In the genomic region with DNA sequence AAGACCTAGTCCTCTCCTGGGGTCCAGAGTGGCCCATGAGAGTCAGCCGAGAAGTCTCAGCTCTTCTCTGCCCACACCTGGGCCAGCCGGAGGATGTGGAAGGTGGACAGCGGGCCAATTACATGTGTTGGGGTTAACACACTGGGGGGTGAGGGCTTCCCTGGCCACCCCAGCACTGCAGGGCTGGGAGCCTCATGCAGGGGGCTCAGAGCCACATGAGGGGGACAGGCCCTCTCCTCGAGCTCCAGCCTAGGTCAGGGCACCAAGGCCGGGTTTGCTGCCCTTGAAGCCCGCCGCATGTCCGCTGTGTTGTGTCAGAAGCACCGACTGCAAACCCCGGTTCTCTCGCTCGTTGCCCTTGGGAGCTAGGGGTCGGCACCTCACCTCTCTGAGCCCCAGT, we compare ENCODE assay signal across 2 cellular contexts.
TF ChIP-seq lines count a peak whose summit lies in the region.

No MANE protein-coding gene starts in this region.

TF ChIP-seq in K562, 482 proteins besides CTCF, POLR2A, EP300 and RAD21 (continues in another document):
- no peak for TF ChIP-seq SRSF9 (IDR thresholded peaks at IDR 0.05; ENCODE audit: borderline replicate concordance, low read depth, low read length)
- no peak for TF ChIP-seq NFE2L1 (tag; IDR thresholded peaks at IDR 0.05; ENCODE audit: borderline replicate concordance, low read depth)
- TF ChIP-seq CHAMP1 (IDR thresholded peaks at IDR 0.05): no peak
- TF ChIP-seq RUNX1 (IDR thresholded peaks at IDR 0.05; ENCODE audit: low read depth): no peak
- no peak for TF ChIP-seq ZNF551 (CRISPR knock-in tag; IDR thresholded peaks at IDR 0.05)
- TF ChIP-seq ZBTB40 (IDR thresholded peaks at IDR 0.05): no peak
- no peak for TF ChIP-seq ZBTB40 (CRISPR knock-in tag; IDR thresholded peaks at IDR 0.05)
- TF ChIP-seq ZBTB8A (IDR thresholded peaks at IDR 0.05; ENCODE audit: partially characterized antibody): no peak

TF ChIP-seq in H1, 55 proteins besides CTCF, POLR2A, EP300 and RAD21:
- TF ChIP-seq YY1 (IDR thresholded peaks at IDR 0.05; ENCODE audit: low read depth, low read length) (no peak), RFX5 (IDR thresholded peaks at IDR 0.05; ENCODE audit: borderline replicate concordance, low read depth, low read length) (no peak), BACH1 (IDR thresholded peaks at IDR 0.05; ENCODE audit: low read length) (no peak), ATF2 (IDR thresholded peaks at IDR 0.05; ENCODE audit: low read length) (no peak), GABPA (IDR thresholded peaks at IDR 0.05; ENCODE audit: borderline replicate concordance, insufficient read depth, low read length) (no peak), NRF1 (IDR thresholded peaks at IDR 0.05; ENCODE audit: low read depth, low read length) (no peak), POLR2AphosphoS5 (IDR thresholded peaks at IDR 0.05; ENCODE audit: low read depth, low read length) (no peak), SP4 (IDR thresholded peaks at IDR 0.05; ENCODE audit: low read length) (no peak), PHF8 (conservative IDR thresholded peaks at IDR 0.05; ENCODE audit: low read depth, low read length) (no peak), SIRT6 (IDR thresholded peaks at IDR 0.05; ENCODE audit: low read length) (no peak), TAF7 (optimal IDR thresholded peaks at IDR 0.05; ENCODE audit: borderline replicate concordance, low read depth, low read length) (no peak), SIX5 (IDR thresholded peaks at IDR 0.05; ENCODE audit: low read depth, low read length) (no peak)
- TF ChIP-seq, protein P1, sequence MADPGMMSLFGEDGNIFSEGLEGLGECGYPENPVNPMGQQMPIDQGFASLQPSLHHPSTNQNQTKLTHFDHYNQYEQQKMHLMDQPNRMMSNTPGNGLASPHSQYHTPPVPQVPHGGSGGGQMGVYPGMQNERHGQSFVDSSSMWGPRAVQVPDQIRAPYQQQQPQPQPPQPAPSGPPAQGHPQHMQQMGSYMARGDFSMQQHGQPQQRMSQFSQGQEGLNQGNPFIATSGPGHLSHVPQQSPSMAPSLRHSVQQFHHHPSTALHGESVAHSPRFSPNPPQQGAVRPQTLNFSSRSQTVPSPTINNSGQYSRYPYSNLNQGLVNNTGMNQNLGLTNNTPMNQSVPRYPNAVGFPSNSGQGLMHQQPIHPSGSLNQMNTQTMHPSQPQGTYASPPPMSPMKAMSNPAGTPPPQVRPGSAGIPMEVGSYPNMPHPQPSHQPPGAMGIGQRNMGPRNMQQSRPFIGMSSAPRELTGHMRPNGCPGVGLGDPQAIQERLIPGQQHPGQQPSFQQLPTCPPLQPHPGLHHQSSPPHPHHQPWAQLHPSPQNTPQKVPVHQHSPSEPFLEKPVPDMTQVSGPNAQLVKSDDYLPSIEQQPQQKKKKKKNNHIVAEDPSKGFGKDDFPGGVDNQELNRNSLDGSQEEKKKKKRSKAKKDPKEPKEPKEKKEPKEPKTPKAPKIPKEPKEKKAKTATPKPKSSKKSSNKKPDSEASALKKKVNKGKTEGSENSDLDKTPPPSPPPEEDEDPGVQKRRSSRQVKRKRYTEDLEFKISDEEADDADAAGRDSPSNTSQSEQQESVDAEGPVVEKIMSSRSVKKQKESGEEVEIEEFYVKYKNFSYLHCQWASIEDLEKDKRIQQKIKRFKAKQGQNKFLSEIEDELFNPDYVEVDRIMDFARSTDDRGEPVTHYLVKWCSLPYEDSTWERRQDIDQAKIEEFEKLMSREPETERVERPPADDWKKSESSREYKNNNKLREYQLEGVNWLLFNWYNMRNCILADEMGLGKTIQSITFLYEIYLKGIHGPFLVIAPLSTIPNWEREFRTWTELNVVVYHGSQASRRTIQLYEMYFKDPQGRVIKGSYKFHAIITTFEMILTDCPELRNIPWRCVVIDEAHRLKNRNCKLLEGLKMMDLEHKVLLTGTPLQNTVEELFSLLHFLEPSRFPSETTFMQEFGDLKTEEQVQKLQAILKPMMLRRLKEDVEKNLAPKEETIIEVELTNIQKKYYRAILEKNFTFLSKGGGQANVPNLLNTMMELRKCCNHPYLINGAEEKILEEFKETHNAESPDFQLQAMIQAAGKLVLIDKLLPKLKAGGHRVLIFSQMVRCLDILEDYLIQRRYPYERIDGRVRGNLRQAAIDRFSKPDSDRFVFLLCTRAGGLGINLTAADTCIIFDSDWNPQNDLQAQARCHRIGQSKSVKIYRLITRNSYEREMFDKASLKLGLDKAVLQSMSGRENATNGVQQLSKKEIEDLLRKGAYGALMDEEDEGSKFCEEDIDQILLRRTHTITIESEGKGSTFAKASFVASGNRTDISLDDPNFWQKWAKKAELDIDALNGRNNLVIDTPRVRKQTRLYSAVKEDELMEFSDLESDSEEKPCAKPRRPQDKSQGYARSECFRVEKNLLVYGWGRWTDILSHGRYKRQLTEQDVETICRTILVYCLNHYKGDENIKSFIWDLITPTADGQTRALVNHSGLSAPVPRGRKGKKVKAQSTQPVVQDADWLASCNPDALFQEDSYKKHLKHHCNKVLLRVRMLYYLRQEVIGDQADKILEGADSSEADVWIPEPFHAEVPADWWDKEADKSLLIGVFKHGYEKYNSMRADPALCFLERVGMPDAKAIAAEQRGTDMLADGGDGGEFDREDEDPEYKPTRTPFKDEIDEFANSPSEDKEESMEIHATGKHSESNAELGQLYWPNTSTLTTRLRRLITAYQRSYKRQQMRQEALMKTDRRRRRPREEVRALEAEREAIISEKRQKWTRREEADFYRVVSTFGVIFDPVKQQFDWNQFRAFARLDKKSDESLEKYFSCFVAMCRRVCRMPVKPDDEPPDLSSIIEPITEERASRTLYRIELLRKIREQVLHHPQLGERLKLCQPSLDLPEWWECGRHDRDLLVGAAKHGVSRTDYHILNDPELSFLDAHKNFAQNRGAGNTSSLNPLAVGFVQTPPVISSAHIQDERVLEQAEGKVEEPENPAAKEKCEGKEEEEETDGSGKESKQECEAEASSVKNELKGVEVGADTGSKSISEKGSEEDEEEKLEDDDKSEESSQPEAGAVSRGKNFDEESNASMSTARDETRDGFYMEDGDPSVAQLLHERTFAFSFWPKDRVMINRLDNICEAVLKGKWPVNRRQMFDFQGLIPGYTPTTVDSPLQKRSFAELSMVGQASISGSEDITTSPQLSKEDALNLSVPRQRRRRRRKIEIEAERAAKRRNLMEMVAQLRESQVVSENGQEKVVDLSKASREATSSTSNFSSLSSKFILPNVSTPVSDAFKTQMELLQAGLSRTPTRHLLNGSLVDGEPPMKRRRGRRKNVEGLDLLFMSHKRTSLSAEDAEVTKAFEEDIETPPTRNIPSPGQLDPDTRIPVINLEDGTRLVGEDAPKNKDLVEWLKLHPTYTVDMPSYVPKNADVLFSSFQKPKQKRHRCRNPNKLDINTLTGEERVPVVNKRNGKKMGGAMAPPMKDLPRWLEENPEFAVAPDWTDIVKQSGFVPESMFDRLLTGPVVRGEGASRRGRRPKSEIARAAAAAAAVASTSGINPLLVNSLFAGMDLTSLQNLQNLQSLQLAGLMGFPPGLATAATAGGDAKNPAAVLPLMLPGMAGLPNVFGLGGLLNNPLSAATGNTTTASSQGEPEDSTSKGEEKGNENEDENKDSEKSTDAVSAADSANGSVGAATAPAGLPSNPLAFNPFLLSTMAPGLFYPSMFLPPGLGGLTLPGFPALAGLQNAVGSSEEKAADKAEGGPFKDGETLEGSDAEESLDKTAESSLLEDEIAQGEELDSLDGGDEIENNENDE (IDR thresholded peaks at IDR 0.05; ENCODE audit: insufficient replicate concordance, low read length): no peak
- TF ChIP-seq, protein P2, sequence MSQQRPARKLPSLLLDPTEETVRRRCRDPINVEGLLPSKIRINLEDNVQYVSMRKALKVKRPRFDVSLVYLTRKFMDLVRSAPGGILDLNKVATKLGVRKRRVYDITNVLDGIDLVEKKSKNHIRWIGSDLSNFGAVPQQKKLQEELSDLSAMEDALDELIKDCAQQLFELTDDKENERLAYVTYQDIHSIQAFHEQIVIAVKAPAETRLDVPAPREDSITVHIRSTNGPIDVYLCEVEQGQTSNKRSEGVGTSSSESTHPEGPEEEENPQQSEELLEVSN (IDR thresholded peaks at IDR 0.05): no peak
- TF ChIP-seq, protein P3, sequence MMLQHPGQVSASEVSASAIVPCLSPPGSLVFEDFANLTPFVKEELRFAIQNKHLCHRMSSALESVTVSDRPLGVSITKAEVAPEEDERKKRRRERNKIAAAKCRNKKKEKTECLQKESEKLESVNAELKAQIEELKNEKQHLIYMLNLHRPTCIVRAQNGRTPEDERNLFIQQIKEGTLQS (IDR thresholded peaks at IDR 0.05; ENCODE audit: insufficient read depth, low read depth, low read length): no peak
